ENCODE assay signal across 1 cellular context in the genomic region with DNA sequence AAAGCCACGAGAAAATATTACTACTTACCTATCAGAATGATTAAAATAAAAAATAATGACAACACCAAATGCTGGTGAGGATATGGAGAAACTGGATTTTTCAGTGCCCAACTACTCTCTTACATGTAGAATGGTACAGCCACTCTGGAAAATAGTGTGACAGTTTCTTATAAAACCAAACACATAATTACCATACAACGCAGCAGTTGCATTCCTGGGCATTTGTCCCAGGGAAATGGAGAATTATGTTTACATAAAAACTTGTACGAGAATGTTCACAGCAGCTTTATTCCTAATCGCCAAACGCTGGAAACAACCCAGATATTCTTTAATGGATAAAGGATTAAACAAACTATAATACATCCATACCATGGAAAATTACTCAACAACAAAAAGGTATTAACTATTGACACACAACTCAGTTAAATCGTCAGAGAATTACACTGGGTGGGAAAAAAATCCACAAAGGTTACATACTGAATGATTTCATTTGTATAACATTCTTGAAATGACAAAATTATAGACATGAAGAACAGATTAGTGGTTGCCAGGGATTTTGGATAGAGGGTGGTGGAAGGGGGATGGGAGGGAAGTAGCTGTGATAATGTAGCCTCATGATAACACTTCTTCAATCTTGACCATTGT.
TF ChIP-seq lines count a peak whose summit lies in the region.

No MANE protein-coding gene starts in this region.

TF ChIP-seq in IMR-90, 13 proteins besides CTCF, POLR2A, EP300 and RAD21:
- TF ChIP-seq RFX5 (IDR thresholded peaks at IDR 0.05; ENCODE audit: low read depth, low read length): no peak
- no peak for TF ChIP-seq MAFK (IDR thresholded peaks at IDR 0.05; ENCODE audit: low read depth, low read length)
- TF ChIP-seq MXI1 (IDR thresholded peaks at IDR 0.05; ENCODE audit: borderline replicate concordance, low read depth, low read length): no peak
- no peak for TF ChIP-seq CEBPB (IDR thresholded peaks at IDR 0.05; ENCODE audit: low read depth, low read length)
TF ChIP-seq in IMR-90: peak in this region for 0.
